In genomic region chr18:3354506-3354905, GRCh38 we compare ENCODE assay signal across 19 cellular contexts.
"Had no signal": no experiment of that assay in that cellular context is flagged by ENCODE, and none has a peak within 500 bp of the region (broad histone marks: within the 10 kb centered on the region; RNA-seq: fewer than 3 reads in every experiment).

No MANE protein-coding gene starts in this region.

- H3K4me1 Mint-ChIP-seq: activated naive CD4-positive, alpha-beta T cell treated with anti-CD3 and anti-CD28 coated beads, Interleukin-2, amount 50 U/mL, for 24 hours; natural killer cell had no signal

- ATAC-seq: natural killer cell, psoas muscle, right cardiac atrium had no signal

- H3K4me3 Mint-ChIP-seq: activated naive CD4-positive, alpha-beta T cell treated with anti-CD3 and anti-CD28 coated beads, Interleukin-2, amount 50 U/mL, for 24 hours; brain; natural killer cell had no signal

- H3K27ac Mint-ChIP-seq: activated naive CD4-positive, alpha-beta T cell treated with anti-CD3 and anti-CD28 coated beads, Interleukin-2, amount 50 U/mL, for 24 hours; brain; natural killer cell had no signal

- H3K4me3 ChIP-seq: dorsolateral prefrontal cortex, ovary, psoas muscle, SJCRH30, skin epidermis, thoracic aorta, upper lobe of left lung had no signal

- H3K27me3 Mint-ChIP-seq: activated naive CD4-positive, alpha-beta T cell treated with anti-CD3 and anti-CD28 coated beads, Interleukin-2, amount 50 U/mL, for 24 hours had no signal

- DNase-seq: activated CD4-positive, alpha-beta T cell treated with anti-CD3 and anti-CD28 coated beads for 4 hours; activated CD8-positive, alpha-beta memory T cell treated with anti-CD3 and anti-CD28 coated beads for 24 hours; activated CD8-positive, alpha-beta memory T cell treated with anti-CD3 and anti-CD28 coated beads, Interleukin-2, amount 50 U/mL, for 48 hours; activated effector memory CD4-positive, alpha-beta T cell treated with anti-CD3 and anti-CD28 coated beads, Interleukin-2, amount 50 U/mL, for 16 hours; caudate nucleus; dorsolateral prefrontal cortex; natural killer cell; ovary; psoas muscle; right cardiac atrium; SJCRH30; stimulated activated CD4-positive, alpha-beta T cell treated with anti-CD3 and anti-CD28 coated beads, Interleukin-15, amount 100 ng/mL, for 24 hours; stimulated activated CD4-positive, alpha-beta T cell treated with anti-CD3 and anti-CD28 coated beads, Interleukin-2, amount 100 ng/mL, for 48 hours; upper lobe of left lung; WERI-Rb-1 had no signal

- H3K36me3 ChIP-seq: ovary, SJCRH30, thoracic aorta, upper lobe of left lung, WERI-Rb-1 had no signal

- H3K4me1 ChIP-seq: psoas muscle, upper lobe of left lung had no signal

- H3K36me3 Mint-ChIP-seq: activated naive CD4-positive, alpha-beta T cell treated with anti-CD3 and anti-CD28 coated beads, Interleukin-2, amount 50 U/mL, for 24 hours; brain; natural killer cell had no signal

- H3K9me3 ChIP-seq: ovary, psoas muscle, SJCRH30, thoracic aorta, upper lobe of left lung had no signal

- H3K9me3 Mint-ChIP-seq: activated naive CD4-positive, alpha-beta T cell treated with anti-CD3 and anti-CD28 coated beads, Interleukin-2, amount 50 U/mL, for 24 hours; natural killer cell had no signal

- H3K27ac ChIP-seq: dorsolateral prefrontal cortex, ovary, psoas muscle, SJCRH30, skin epidermis, thoracic aorta, upper lobe of left lung, WERI-Rb-1 had no signal

- H3K27me3 ChIP-seq: ovary, SJCRH30, upper lobe of left lung had no signal
